1 cellular context compared by ENCODE assay signal in the genomic region with DNA sequence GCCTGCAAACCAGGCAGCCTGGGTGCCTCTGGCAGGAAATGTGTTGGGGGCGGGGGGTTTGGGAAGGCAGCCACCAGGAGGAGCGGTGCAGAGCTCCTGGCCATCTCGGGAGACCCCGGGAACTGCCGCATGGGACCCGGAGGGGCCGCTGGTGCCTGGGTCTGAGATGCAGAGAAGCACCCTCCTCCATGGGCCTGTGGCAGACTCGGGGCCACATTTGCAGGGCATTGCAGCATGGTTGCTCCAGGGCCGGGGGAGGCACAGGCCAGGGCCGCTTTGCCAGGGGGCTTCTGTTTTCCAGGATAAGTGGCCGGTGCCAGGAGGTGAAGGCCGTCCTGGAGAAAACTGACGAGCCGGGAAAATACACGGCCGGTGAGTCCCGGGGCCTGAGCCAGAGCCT.
TF ChIP-seq lines count a peak whose summit lies in the region.

No MANE protein-coding gene starts in this region.

TF ChIP-seq in WTC11, 78 proteins besides CTCF, POLR2A, EP300 and RAD21 (continued from another document):
- TF ChIP-seq, protein P1, sequence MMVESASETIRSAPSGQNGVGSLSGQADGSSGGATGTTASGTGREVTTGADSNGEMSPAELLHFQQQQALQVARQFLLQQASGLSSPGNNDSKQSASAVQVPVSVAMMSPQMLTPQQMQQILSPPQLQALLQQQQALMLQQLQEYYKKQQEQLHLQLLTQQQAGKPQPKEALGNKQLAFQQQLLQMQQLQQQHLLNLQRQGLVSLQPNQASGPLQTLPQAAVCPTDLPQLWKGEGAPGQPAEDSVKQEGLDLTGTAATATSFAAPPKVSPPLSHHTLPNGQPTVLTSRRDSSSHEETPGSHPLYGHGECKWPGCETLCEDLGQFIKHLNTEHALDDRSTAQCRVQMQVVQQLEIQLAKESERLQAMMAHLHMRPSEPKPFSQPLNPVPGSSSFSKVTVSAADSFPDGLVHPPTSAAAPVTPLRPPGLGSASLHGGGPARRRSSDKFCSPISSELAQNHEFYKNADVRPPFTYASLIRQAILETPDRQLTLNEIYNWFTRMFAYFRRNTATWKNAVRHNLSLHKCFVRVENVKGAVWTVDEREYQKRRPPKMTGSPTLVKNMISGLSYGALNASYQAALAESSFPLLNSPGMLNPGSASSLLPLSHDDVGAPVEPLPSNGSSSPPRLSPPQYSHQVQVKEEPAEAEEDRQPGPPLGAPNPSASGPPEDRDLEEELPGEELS (CRISPR knock-in tag; IDR thresholded peaks at IDR 0.05) = no peak
- TF ChIP-seq NFATC4 (CRISPR knock-in tag; IDR thresholded peaks at IDR 0.05) = no peak
- TF ChIP-seq, protein P2, sequence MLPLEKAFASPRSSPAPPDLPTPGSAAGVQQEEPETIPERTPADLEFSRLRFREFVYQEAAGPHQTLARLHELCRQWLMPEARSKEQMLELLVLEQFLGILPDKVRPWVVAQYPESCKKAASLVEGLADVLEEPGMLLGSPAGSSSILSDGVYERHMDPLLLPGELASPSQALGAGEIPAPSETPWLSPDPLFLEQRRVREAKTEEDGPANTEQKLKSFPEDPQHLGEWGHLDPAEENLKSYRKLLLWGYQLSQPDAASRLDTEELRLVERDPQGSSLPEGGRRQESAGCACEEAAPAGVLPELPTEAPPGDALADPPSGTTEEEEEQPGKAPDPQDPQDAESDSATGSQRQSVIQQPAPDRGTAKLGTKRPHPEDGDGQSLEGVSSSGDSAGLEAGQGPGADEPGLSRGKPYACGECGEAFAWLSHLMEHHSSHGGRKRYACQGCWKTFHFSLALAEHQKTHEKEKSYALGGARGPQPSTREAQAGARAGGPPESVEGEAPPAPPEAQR (CRISPR knock-in tag; IDR thresholded peaks at IDR 0.05) = no peak
- TF ChIP-seq, protein P3, sequence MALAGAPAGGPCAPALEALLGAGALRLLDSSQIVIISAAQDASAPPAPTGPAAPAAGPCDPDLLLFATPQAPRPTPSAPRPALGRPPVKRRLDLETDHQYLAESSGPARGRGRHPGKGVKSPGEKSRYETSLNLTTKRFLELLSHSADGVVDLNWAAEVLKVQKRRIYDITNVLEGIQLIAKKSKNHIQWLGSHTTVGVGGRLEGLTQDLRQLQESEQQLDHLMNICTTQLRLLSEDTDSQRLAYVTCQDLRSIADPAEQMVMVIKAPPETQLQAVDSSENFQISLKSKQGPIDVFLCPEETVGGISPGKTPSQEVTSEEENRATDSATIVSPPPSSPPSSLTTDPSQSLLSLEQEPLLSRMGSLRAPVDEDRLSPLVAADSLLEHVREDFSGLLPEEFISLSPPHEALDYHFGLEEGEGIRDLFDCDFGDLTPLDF (CRISPR knock-in tag; IDR thresholded peaks at IDR 0.05) = no peak
- TF ChIP-seq RELA (CRISPR knock-in tag; IDR thresholded peaks at IDR 0.05; ENCODE audit: borderline replicate concordance) = no peak
- no peak for TF ChIP-seq IRF2 (CRISPR knock-in tag; IDR thresholded peaks at IDR 0.05; ENCODE audit: borderline replicate concordance, low read depth)
- no peak for TF ChIP-seq ZNF416 (CRISPR knock-in tag; IDR thresholded peaks at IDR 0.05)
- TF ChIP-seq ELF4 (CRISPR knock-in tag; IDR thresholded peaks at IDR 0.05; ENCODE audit: low read depth) = no peak
- TF ChIP-seq, protein P4, sequence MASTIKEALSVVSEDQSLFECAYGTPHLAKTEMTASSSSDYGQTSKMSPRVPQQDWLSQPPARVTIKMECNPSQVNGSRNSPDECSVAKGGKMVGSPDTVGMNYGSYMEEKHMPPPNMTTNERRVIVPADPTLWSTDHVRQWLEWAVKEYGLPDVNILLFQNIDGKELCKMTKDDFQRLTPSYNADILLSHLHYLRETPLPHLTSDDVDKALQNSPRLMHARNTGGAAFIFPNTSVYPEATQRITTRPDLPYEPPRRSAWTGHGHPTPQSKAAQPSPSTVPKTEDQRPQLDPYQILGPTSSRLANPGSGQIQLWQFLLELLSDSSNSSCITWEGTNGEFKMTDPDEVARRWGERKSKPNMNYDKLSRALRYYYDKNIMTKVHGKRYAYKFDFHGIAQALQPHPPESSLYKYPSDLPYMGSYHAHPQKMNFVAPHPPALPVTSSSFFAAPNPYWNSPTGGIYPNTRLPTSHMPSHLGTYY (CRISPR knock-in tag; IDR thresholded peaks at IDR 0.05) = no peak
